27 cellular contexts compared by ENCODE assay signal in genomic region chr5:73150872-73151271, GRCh38. TPM values are rescaled to one million over a fixed set of nuclear protein-coding genes. Genes with fewer than 3 reads are reported as not detected.
"Had no signal": no experiment of that assay in that cellular context is flagged by ENCODE, and none has a peak within 500 bp of the region (broad histone marks: within the 10 kb centered on the region; RNA-seq: fewer than 3 reads in every experiment).

No MANE protein-coding gene starts in this region.

- DNase-seq: activated CD4-positive, alpha-beta T cell treated with anti-CD3 and anti-CD28 coated beads for 48 hours; activated CD4-positive, alpha-beta T cell treated with anti-CD3 and anti-CD28 coated beads, Interleukin-2, amount 50 U/mL, for 4 hours; activated CD4-positive, CD25-positive, alpha-beta regulatory T cell treated with anti-CD3 and anti-CD28 coated beads, Interleukin-2, amount 50 U/mL, for 72 hours; activated CD8-positive, alpha-beta memory T cell treated with anti-CD3 and anti-CD28 coated beads, Interleukin-2, amount 10 ng/mL, durations not matched to agents 7 days and 5 days; activated effector memory CD4-positive, alpha-beta T cell treated with Interleukin-2 at 50 U/mL for 16 hours; activated naive CD4-positive, alpha-beta T cell; activated T-cell treated with anti-CD3 and anti-CD28 coated beads, Interleukin-2, amount 50 U/mL, for 24 hours; aorta; caudate nucleus; NCI-H1092; NCI-H1417; NCI-H2029; NCI-H2107; NCI-H2171 treated with DMSO at 0.1 percent for 48 hours; NCI-H345; NCI-H510A; NCI-H526 treated with DMSO at 0.1 percent for 48 hours; Peyer's patch; Right ventricle myocardium superior; SW 1271 had no signal

- H3K4me3 ChIP-seq: breast epithelium, Peyer's patch, SJSA1 had no signal

- H3K27ac ChIP-seq: breast epithelium, KMS-11, Peyer's patch, RWPE1, SJSA1 had no signal

- H3K4me1 ChIP-seq: breast epithelium had no signal

- H3K9ac ChIP-seq: KMS-11 had no signal

- H3K27me3 ChIP-seq: breast epithelium, Peyer's patch, SJSA1 had no signal

- H3K9me3 ChIP-seq: breast epithelium, Peyer's patch, SJSA1 had no signal

- H3K4me2 ChIP-seq: KMS-11 had no signal

- ATAC-seq: activated CD8-positive, alpha-beta memory T cell treated with anti-CD3 and anti-CD28 coated beads, Interleukin-2, amount 10 ng/mL, durations not matched to agents 7 days and 5 days; SK-N-SH treated with all-trans-retinoic acid at 6 μM for 48 hours had no signal

- H3K36me3 ChIP-seq: breast epithelium, Peyer's patch, SJSA1 had no signal

RNA-seq across cellular contexts. Expression of gene TMEM174, which starts 22.1 kb away (rescaled TPM):
- total RNA-seq: activated CD8-positive, alpha-beta memory T cell treated with anti-CD3 and anti-CD28 coated beads, Interleukin-2, amount 10 ng/mL, durations not matched to agents 7 days and 5 days; activated T-helper 1 cell treated with anti-CD3 and anti-CD28 coated beads, Interleukin-12 subunit alpha, Interleukin-12 subunit beta, Interleukin-2, Interleukin-4 antibody, amounts not matched to agents 30 ng/mL and 10 ng/mL and 1 ng/mL, durations not matched to agents 14 hours and 24 hours and 36 hours; aorta; breast epithelium; MCF 10A; Peyer's patch; Right ventricle myocardium superior; SJSA1 had no signal
- polyA plus RNA-seq: aorta had no signal

RNA-seq across cellular contexts. Expression of gene TMEM171, which starts 30.5 kb away (rescaled TPM):
- total RNA-seq: activated CD8-positive, alpha-beta memory T cell treated with anti-CD3 and anti-CD28 coated beads, Interleukin-2, amount 10 ng/mL, durations not matched to agents 7 days and 5 days; activated T-helper 1 cell treated with anti-CD3 and anti-CD28 coated beads, Interleukin-12 subunit alpha, Interleukin-12 subunit beta, Interleukin-2, Interleukin-4 antibody, amounts not matched to agents 30 ng/mL and 10 ng/mL and 1 ng/mL, durations not matched to agents 14 hours and 24 hours and 36 hours; aorta; Right ventricle myocardium superior had no signal
